Comparison of ENCODE assay signal across 8 cellular contexts in genomic region chr1:146409402-146409801, GRCh38.
DNase-seq lines count a peak whose midpoint lies in the region; ATAC-seq, FAIRE-seq and TF ChIP-seq lines count a peak whose summit lies in the region.
"Not testable (repeated sequence)": the region's sequence is repeated elsewhere in the genome, so short reads cannot be mapped to it uniquely, and the experiment has no call there.

No MANE protein-coding gene starts in this region.

- not testable (repeated sequence) for DNase-seq in BJ (ENCODE audit: low read depth); Right ventricle myocardium inferior (ENCODE audit: missing footprints); sciatic nerve (ENCODE audit: low spot score)
- DNase-seq in HFF-Myc (ENCODE audit: extremely low read depth, low read depth) (peak; percentile 40), NCI-H510A (lab: John Stamatoyannopoulos, UW) (peak; percentile 35), bronchial epithelial cell (ENCODE audit: low read depth) (peak; percentile 54), mesendoderm (peak; percentile 97)
- peak; percentile 34 for DNase-seq in activated CD4-positive, alpha-beta memory T cell treated with anti-CD3 and anti-CD28 coated beads, Interleukin-2, amount 10 ng/mL, durations not matched to agents 7 days and 5 days

- H3K36me3 Mint-ChIP-seq in activated CD4-positive, alpha-beta memory T cell treated with anti-CD3 and anti-CD28 coated beads, Interleukin-2, amount 10 ng/mL, durations not matched to agents 7 days and 5 days (ENCODE audit: low read depth), result not testable (repeated sequence)

- not testable (repeated sequence) for H3K27me3 ChIP-seq in BJ (ENCODE audit: control insufficient read depth, insufficient read depth, low read length); bronchial epithelial cell (ENCODE audit: control insufficient read depth, insufficient read depth, low read length); mesendoderm (ENCODE audit: insufficient read depth, low read length, poor library complexity)

- H3K4me1 ChIP-seq in mesendoderm (ENCODE audit: control insufficient read depth, low read depth, low read length), result not testable (repeated sequence)

- H3K27ac Mint-ChIP-seq in activated CD4-positive, alpha-beta memory T cell treated with anti-CD3 and anti-CD28 coated beads, Interleukin-2, amount 10 ng/mL, durations not matched to agents 7 days and 5 days, result peak overlapping the region; percentile 77

- POLR2A ChIA-PET in BJ (lab: Charles Lee), result not testable (repeated sequence)
- POLR2A ChIA-PET in activated CD4-positive, alpha-beta memory T cell treated with anti-CD3 and anti-CD28 coated beads, Interleukin-2, amount 10 ng/mL, durations not matched to agents 7 days and 5 days (lab: Charles Lee), result interaction anchor here (1.0 kb wide), 1 partner anchor 33 kb away, joined by 4 read pairs; no protein-coding TSS in a partner anchor

- H3K4me3 Mint-ChIP-seq in activated CD4-positive, alpha-beta memory T cell treated with anti-CD3 and anti-CD28 coated beads, Interleukin-2, amount 10 ng/mL, durations not matched to agents 7 days and 5 days, result peak overlapping the region; percentile 47

- peaks cover 11% of the 10 kb centered on the region for H3K4me1 Mint-ChIP-seq in activated CD4-positive, alpha-beta memory T cell treated with anti-CD3 and anti-CD28 coated beads, Interleukin-2, amount 10 ng/mL, durations not matched to agents 7 days and 5 days

- H3K79me1 ChIP-seq in mesendoderm (ENCODE audit: low read length), result not testable (repeated sequence)

- not testable (repeated sequence) for H3K4me2 ChIP-seq in mesendoderm (ENCODE audit: low read length)

- H3K27ac ChIP-seq in mesendoderm (ENCODE audit: low read depth, low read length), result not testable (repeated sequence)

- not testable (repeated sequence) for H4K5ac ChIP-seq in mesendoderm (ENCODE audit: low read length)

- not testable (repeated sequence) for H2AK5ac ChIP-seq in mesendoderm (ENCODE audit: low read length)

- H3K27me3 Mint-ChIP-seq in activated CD4-positive, alpha-beta memory T cell treated with anti-CD3 and anti-CD28 coated beads, Interleukin-2, amount 10 ng/mL, durations not matched to agents 7 days and 5 days, result not testable (repeated sequence)

- no CpG with 5 or more reads among the region's 18 CpGs for WGBS in mesendoderm (ENCODE audit: extremely low coverage, insufficient coverage, low lambda C conversion rate)

- H3K36me3 ChIP-seq in BJ (ENCODE audit: control insufficient read depth, insufficient read depth, low read length); bronchial epithelial cell (ENCODE audit: control insufficient read depth, insufficient read depth, low read length); mesendoderm (ENCODE audit: control insufficient read depth, insufficient read depth, low read length): not testable (repeated sequence)

- H3K56ac ChIP-seq in mesendoderm (ENCODE audit: low read length), result not testable (repeated sequence)

- H3K23ac ChIP-seq in mesendoderm (ENCODE audit: low read length), result not testable (repeated sequence)

- ATAC-seq in Right ventricle myocardium inferior, result peak; percentile 97
- ATAC-seq in sciatic nerve, result peak; percentile 99

- not testable (repeated sequence) for TF ChIP-seq CTCF in BJ (IDR thresholded peaks at IDR 0.05; ENCODE audit: insufficient read depth, low read depth, low read length); HFF-Myc (IDR thresholded peaks at IDR 0.05; ENCODE audit: low read depth, low read length, missing control alignments); bronchial epithelial cell (IDR thresholded peaks at IDR 0.05; ENCODE audit: insufficient read depth, low read length, severe bottlenecking)

- intact Hi-C loops in Right ventricle myocardium inferior (cut with DNase I); sciatic nerve (cut with DNase I): not testable (repeated sequence)

- H3K9me3 Mint-ChIP-seq in activated CD4-positive, alpha-beta memory T cell treated with anti-CD3 and anti-CD28 coated beads, Interleukin-2, amount 10 ng/mL, durations not matched to agents 7 days and 5 days, result not testable (repeated sequence)

- CTCF ChIA-PET in BJ (lab: Yijun Ruan, JAX); activated CD4-positive, alpha-beta memory T cell treated with anti-CD3 and anti-CD28 coated beads, Interleukin-2, amount 10 ng/mL, durations not matched to agents 7 days and 5 days (lab: Charles Lee): not testable (repeated sequence)

- H2BK15ac ChIP-seq in mesendoderm (replicated peaks; ENCODE audit: low read depth), result not testable (repeated sequence)

- not testable (repeated sequence) for H3K79me2 ChIP-seq in mesendoderm (ENCODE audit: control insufficient read depth, insufficient read depth, low read length)

- not testable (repeated sequence) for H2BK120ac ChIP-seq in mesendoderm (ENCODE audit: low read depth, low read length)

- H3K4me3 ChIP-seq in BJ (ENCODE audit: low read depth, low read length), result peak overlapping the region; percentile 9
- H3K4me3 ChIP-seq in HFF-Myc (replicated peaks; ENCODE audit: low read depth, low read length); mesendoderm (ENCODE audit: low read length): not testable (repeated sequence)
- peak overlapping the region; percentile 18 for H3K4me3 ChIP-seq in bronchial epithelial cell (ENCODE audit: low read depth, low read length)

- H3K4ac ChIP-seq in mesendoderm (ENCODE audit: low read depth, low read length), result not testable (repeated sequence)

- not testable (repeated sequence) for H2BK5ac ChIP-seq in mesendoderm (ENCODE audit: low read length)

- not testable (repeated sequence) for H4K8ac ChIP-seq in mesendoderm (ENCODE audit: low read depth, low read length)

- not testable (repeated sequence) for H3K18ac ChIP-seq in mesendoderm (ENCODE audit: low read length)

- not testable (repeated sequence) for FAIRE-seq in bronchial epithelial cell (lab: Jason Lieb, UNC)

- H3K9ac ChIP-seq in mesendoderm (ENCODE audit: low read length), result not testable (repeated sequence)
